ENCODE assay signal across 3 cellular contexts in the genomic region with DNA sequence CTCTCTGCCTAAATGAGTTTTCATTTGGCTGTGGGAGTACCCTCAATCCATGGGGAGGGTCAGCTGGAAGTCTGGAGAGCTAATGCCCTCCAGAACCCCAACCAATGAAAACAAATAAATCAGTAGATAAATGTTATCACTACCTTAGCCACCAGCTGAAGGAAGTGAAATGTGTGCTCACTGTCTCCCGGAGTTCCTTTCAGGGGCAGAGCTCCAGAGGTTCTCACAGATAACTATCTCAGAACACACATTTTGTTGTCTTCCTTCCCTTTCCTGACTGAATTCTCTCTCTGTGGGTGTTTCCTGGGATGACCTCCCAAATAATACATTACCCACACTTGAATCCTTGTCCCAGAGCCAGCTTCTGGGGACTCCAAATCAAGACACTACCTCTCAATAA.
TF ChIP-seq lines count a peak whose summit lies in the region.

No MANE protein-coding gene starts in this region.

TF ChIP-seq in SK-N-SH treated with all-trans-retinoic acid at 6 μM for 48 hours, 23 proteins besides CTCF, POLR2A, EP300 and RAD21 (continued from another document):
- TF ChIP-seq, protein P1, sequence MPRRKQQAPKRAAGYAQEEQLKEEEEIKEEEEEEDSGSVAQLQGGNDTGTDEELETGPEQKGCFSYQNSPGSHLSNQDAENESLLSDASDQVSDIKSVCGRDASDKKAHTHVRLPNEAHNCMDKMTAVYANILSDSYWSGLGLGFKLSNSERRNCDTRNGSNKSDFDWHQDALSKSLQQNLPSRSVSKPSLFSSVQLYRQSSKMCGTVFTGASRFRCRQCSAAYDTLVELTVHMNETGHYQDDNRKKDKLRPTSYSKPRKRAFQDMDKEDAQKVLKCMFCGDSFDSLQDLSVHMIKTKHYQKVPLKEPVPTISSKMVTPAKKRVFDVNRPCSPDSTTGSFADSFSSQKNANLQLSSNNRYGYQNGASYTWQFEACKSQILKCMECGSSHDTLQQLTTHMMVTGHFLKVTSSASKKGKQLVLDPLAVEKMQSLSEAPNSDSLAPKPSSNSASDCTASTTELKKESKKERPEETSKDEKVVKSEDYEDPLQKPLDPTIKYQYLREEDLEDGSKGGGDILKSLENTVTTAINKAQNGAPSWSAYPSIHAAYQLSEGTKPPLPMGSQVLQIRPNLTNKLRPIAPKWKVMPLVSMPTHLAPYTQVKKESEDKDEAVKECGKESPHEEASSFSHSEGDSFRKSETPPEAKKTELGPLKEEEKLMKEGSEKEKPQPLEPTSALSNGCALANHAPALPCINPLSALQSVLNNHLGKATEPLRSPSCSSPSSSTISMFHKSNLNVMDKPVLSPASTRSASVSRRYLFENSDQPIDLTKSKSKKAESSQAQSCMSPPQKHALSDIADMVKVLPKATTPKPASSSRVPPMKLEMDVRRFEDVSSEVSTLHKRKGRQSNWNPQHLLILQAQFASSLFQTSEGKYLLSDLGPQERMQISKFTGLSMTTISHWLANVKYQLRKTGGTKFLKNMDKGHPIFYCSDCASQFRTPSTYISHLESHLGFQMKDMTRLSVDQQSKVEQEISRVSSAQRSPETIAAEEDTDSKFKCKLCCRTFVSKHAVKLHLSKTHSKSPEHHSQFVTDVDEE (CRISPR knock-in tag; IDR thresholded peaks at IDR 0.05), result no peak
- TF ChIP-seq, protein P2, sequence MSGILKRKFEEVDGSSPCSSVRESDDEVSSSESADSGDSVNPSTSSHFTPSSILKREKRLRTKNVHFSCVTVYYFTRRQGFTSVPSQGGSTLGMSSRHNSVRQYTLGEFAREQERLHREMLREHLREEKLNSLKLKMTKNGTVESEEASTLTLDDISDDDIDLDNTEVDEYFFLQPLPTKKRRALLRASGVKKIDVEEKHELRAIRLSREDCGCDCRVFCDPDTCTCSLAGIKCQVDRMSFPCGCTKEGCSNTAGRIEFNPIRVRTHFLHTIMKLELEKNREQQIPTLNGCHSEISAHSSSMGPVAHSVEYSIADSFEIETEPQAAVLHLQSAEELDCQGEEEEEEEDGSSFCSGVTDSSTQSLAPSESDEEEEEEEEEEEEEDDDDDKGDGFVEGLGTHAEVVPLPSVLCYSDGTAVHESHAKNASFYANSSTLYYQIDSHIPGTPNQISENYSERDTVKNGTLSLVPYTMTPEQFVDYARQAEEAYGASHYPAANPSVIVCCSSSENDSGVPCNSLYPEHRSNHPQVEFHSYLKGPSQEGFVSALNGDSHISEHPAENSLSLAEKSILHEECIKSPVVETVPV (CRISPR knock-in tag; IDR thresholded peaks at IDR 0.05), result no peak
- TF ChIP-seq ISL1 (CRISPR knock-in tag; IDR thresholded peaks at IDR 0.05), result no peak
- TF ChIP-seq, protein P3, sequence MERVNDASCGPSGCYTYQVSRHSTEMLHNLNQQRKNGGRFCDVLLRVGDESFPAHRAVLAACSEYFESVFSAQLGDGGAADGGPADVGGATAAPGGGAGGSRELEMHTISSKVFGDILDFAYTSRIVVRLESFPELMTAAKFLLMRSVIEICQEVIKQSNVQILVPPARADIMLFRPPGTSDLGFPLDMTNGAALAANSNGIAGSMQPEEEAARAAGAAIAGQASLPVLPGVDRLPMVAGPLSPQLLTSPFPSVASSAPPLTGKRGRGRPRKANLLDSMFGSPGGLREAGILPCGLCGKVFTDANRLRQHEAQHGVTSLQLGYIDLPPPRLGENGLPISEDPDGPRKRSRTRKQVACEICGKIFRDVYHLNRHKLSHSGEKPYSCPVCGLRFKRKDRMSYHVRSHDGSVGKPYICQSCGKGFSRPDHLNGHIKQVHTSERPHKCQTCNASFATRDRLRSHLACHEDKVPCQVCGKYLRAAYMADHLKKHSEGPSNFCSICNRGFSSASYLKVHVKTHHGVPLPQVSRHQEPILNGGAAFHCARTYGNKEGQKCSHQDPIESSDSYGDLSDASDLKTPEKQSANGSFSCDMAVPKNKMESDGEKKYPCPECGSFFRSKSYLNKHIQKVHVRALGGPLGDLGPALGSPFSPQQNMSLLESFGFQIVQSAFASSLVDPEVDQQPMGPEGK (CRISPR knock-in tag; IDR thresholded peaks at IDR 0.05; ENCODE audit: borderline replicate concordance), result no peak
- no peak for TF ChIP-seq GLIS3 (CRISPR knock-in tag; IDR thresholded peaks at IDR 0.05)
- peak; percentile 42; the same call in 1 of the 2 replicates for TF ChIP-seq TCF4 (CRISPR knock-in tag; IDR thresholded peaks at IDR 0.05; ENCODE audit: borderline replicate concordance)
TF ChIP-seq in SK-N-SH treated with all-trans-retinoic acid at 6 μM for 48 hours: peak in this region for 1.

TF ChIP-seq in SK-N-SH, 30 proteins besides CTCF, POLR2A, EP300 and RAD21:
- TF ChIP-seq, protein P4, sequence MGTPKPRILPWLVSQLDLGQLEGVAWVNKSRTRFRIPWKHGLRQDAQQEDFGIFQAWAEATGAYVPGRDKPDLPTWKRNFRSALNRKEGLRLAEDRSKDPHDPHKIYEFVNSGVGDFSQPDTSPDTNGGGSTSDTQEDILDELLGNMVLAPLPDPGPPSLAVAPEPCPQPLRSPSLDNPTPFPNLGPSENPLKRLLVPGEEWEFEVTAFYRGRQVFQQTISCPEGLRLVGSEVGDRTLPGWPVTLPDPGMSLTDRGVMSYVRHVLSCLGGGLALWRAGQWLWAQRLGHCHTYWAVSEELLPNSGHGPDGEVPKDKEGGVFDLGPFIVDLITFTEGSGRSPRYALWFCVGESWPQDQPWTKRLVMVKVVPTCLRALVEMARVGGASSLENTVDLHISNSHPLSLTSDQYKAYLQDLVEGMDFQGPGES (IDR thresholded peaks at IDR 0.05; ENCODE audit: low read depth, low read length), result no peak
- no peak for TF ChIP-seq EZH2phosphoT487 (IDR thresholded peaks at IDR 0.05; ENCODE audit: borderline replicate concordance, low read depth)
- TF ChIP-seq, protein P5, sequence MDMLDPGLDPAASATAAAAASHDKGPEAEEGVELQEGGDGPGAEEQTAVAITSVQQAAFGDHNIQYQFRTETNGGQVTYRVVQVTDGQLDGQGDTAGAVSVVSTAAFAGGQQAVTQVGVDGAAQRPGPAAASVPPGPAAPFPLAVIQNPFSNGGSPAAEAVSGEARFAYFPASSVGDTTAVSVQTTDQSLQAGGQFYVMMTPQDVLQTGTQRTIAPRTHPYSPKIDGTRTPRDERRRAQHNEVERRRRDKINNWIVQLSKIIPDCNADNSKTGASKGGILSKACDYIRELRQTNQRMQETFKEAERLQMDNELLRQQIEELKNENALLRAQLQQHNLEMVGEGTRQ (IDR thresholded peaks at IDR 0.05; ENCODE audit: borderline replicate concordance, low read depth, low read length), result no peak
- no peak for TF ChIP-seq POLR2AphosphoS5 (IDR thresholded peaks at IDR 0.05; ENCODE audit: low read depth, low read length)
TF ChIP-seq in SK-N-SH: peak in this region for 0.

TF ChIP-seq in endothelial cell of umbilical vein, 7 proteins besides CTCF, POLR2A, EP300 and RAD21 (continued from another document):
- TF ChIP-seq GATA2 (IDR thresholded peaks at IDR 0.05; ENCODE audit: insufficient read depth, insufficient read length, low read depth, low read length), result peak; percentile 75
